8 cellular contexts compared by ENCODE assay signal in the genomic region with DNA sequence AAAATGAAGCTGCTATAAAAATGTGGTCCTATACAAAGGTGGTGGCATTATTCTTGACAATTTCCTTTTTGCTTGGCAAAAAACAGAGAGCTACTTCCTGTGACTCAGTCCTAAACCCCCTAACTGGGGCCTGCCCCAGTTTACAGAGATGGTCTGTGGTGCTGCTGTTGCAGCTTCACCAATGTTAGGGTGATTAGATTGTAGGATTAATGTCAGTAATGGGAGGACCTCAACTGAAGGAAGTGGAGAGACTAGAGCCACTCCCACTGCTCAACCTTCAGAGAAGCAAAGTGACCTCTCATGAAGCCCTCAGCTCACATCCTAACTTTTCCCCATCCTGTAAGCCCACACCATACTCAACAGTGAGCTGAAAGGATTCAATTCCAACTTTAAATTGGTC. TPM values are rescaled to one million over a fixed set of nuclear protein-coding genes. Genes with fewer than 3 reads are reported as not detected.
DNase-seq lines count a peak whose midpoint lies in the region; ATAC-seq, FAIRE-seq and TF ChIP-seq lines count a peak whose summit lies in the region.

No MANE protein-coding gene starts in this region.

- no peak for ATAC-seq in GM18511 (IDR thresholded peaks at IDR 0.05; ENCODE audit: unreplicated experiment)

- H3K4me1 ChIP-seq in Loucy (ENCODE audit: insufficient read depth, low read length, poor library complexity, severe bottlenecking) (peaks cover 65% of the 10 kb centered on the region), mucosa of rectum (ENCODE audit: control insufficient read depth in 2 of 2, insufficient read depth in 2 of 2, low read length in 2 of 2) (peaks cover 48 to 50% of the 10 kb centered on the region in 2 donors), kidney (ENCODE audit: control insufficient read depth in 1 of 2, insufficient read depth in 1 of 2, low read depth in 1 of 2, low read length in 2 of 2) (peaks cover 5 to 26% of the 10 kb centered on the region in 2 donors)

- H4K20me1 ChIP-seq in Loucy (ENCODE audit: insufficient read depth, low read length, poor library complexity, severe bottlenecking), result no peaks in the 10 kb centered on the region

- H3K9ac ChIP-seq in Loucy (ENCODE audit: low read depth, low read length, poor library complexity, severe bottlenecking), result peak overlapping the region; percentile 94
- H3K9ac ChIP-seq in mucosa of rectum (ENCODE audit: low read depth in 1 of 2, low read length in 2 of 2), result peak overlapping the region; percentile 81 to 100
- no peak overlapping the region for H3K9ac ChIP-seq in kidney (ENCODE audit: low read length in 2 of 2)

- CTCF ChIA-PET in activated naive CD4-positive, alpha-beta T cell treated with anti-CD3 and anti-CD28 coated beads, Interleukin-2, amount 10 ng/mL, durations not matched to agents 7 days and 5 days (lab: Charles Lee), result interaction anchor here (0.7 to 8.2 kb wide), 27 partner anchors 9 to 913 kb away, joined by 3 to 204 read pairs (median 6); a partner anchor contains a TSS

- H3K9me3 Mint-ChIP-seq in CD14-positive monocyte, result no peaks in the 10 kb centered on the region
- H3K9me3 Mint-ChIP-seq in activated naive CD4-positive, alpha-beta T cell treated with anti-CD3 and anti-CD28 coated beads, Interleukin-2, amount 10 ng/mL, durations not matched to agents 7 days and 5 days, result no peaks in the 10 kb centered on the region

- H3K4me3 Mint-ChIP-seq in CD14-positive monocyte, result peak overlapping the region; percentile 93 to 97
- peak overlapping the region; percentile 82 for H3K4me3 Mint-ChIP-seq in activated naive CD4-positive, alpha-beta T cell treated with anti-CD3 and anti-CD28 coated beads, Interleukin-2, amount 10 ng/mL, durations not matched to agents 7 days and 5 days

- peak overlapping the region; percentile 94 for H3K4me2 ChIP-seq in Loucy (ENCODE audit: low read depth, low read length, poor library complexity, severe bottlenecking)

- H3K27ac Mint-ChIP-seq in CD14-positive monocyte, result peak overlapping the region; percentile 85 to 99 (median 96)
- H3K27ac Mint-ChIP-seq in activated naive CD4-positive, alpha-beta T cell treated with anti-CD3 and anti-CD28 coated beads, Interleukin-2, amount 10 ng/mL, durations not matched to agents 7 days and 5 days, result peak overlapping the region; percentile 91

- no peaks in the 10 kb centered on the region for H3K27me3 ChIP-seq in Loucy (ENCODE audit: insufficient read depth, low read length, poor library complexity, severe bottlenecking)
- H3K27me3 ChIP-seq in mucosa of rectum (ENCODE audit: control insufficient read depth in 2 of 2, insufficient read depth in 2 of 2, low read length in 2 of 2), result no peaks in the 10 kb centered on the region

- H3K4me1 Mint-ChIP-seq in CD14-positive monocyte, result peaks cover 64% of the 10 kb centered on the region
- peaks cover 55% of the 10 kb centered on the region for H3K4me1 Mint-ChIP-seq in activated naive CD4-positive, alpha-beta T cell treated with anti-CD3 and anti-CD28 coated beads, Interleukin-2, amount 10 ng/mL, durations not matched to agents 7 days and 5 days

- intact Hi-C loops in CD14-positive monocyte (cut with micrococcal nuclease), result loop anchor here (5.0 kb wide), 1 partner anchor 100 kb away; a partner anchor contains a TSS
- intact Hi-C loops in kidney (cut with DNase I), result no loop called here

- no peak overlapping the region for H2AFZ ChIP-seq in Loucy (ENCODE audit: low read length)

- peaks cover 18% of the 10 kb centered on the region for H3F3A ChIP-seq in Loucy (ENCODE audit: low read depth)

- DNase-seq in CD14-positive monocyte (ENCODE audit: low spot score) (no peak), kidney (no peak), NCI-H2227 treated with DMSO at 0.1 percent for 48 hours (lab: John Stamatoyannopoulos, UW) (no peak), retina (no peak)
- DNase-seq in activated naive CD4-positive, alpha-beta T cell treated with anti-CD3 and anti-CD28 coated beads, Interleukin-2, amount 10 ng/mL, durations not matched to agents 7 days and 5 days, result peak; percentile 51

- H3K79me2 ChIP-seq in Loucy (ENCODE audit: insufficient read depth, low read length), result peaks cover 37% of the 10 kb centered on the region

- no peaks in the 10 kb centered on the region for H3K9me2 ChIP-seq in Loucy (replicated peaks; ENCODE audit: low read depth, low read length)

- H3K9me3 ChIP-seq in Loucy (ENCODE audit: insufficient read depth, low read depth, low read length), result no peaks in the 10 kb centered on the region
- no peaks in the 10 kb centered on the region for H3K9me3 ChIP-seq in mucosa of rectum (ENCODE audit: control insufficient read depth in 2 of 2, low read length in 2 of 2)
- H3K9me3 ChIP-seq in kidney (ENCODE audit: control insufficient read depth in 1 of 2, low read length in 2 of 2), result no peaks in the 10 kb centered on the region

- no peak for TF ChIP-seq CTCF in CD14-positive monocyte (IDR thresholded peaks at IDR 0.05)
- no peak for TF ChIP-seq CTCF in Loucy (conservative IDR thresholded peaks at IDR 0.05; ENCODE audit: low read length)
- no peak for TF ChIP-seq CTCF in kidney (IDR thresholded peaks at IDR 0.05; ENCODE audit: borderline replicate concordance, extremely low read depth, insufficient read depth)

- H3K36me3 Mint-ChIP-seq in CD14-positive monocyte, result peaks cover 28 to 46% of the 10 kb centered on the region in 2 donors
- peaks cover 27% of the 10 kb centered on the region for H3K36me3 Mint-ChIP-seq in activated naive CD4-positive, alpha-beta T cell treated with anti-CD3 and anti-CD28 coated beads, Interleukin-2, amount 10 ng/mL, durations not matched to agents 7 days and 5 days

- no peak for FAIRE-seq in kidney (lab: Jason Lieb, UNC)

- no peaks in the 10 kb centered on the region for H3K27me3 Mint-ChIP-seq in CD14-positive monocyte (ENCODE audit: low read depth in 3 of 3)
- no peaks in the 10 kb centered on the region for H3K27me3 Mint-ChIP-seq in activated naive CD4-positive, alpha-beta T cell treated with anti-CD3 and anti-CD28 coated beads, Interleukin-2, amount 10 ng/mL, durations not matched to agents 7 days and 5 days

- H3K36me3 ChIP-seq in Loucy (ENCODE audit: insufficient read depth, low read length) (no peaks in the 10 kb centered on the region), mucosa of rectum (ENCODE audit: control insufficient read depth in 2 of 2, insufficient read depth in 2 of 2, low read length in 2 of 2) (peaks cover 0 to 3% of the 10 kb centered on the region in 2 donors), kidney (ENCODE audit: control insufficient read depth in 1 of 2, insufficient read depth in 2 of 2, low read length in 2 of 2) (no peaks in the 10 kb centered on the region)

- H3K27ac ChIP-seq in mucosa of rectum (ENCODE audit: low read depth in 2 of 2, low read length in 2 of 2), result peak overlapping the region; percentile 99 to 100
- H3K27ac ChIP-seq in kidney (ENCODE audit: low read depth in 2 of 2, low read length in 2 of 2), result no peak overlapping the region

- H3K4me3 ChIP-seq in Loucy (ENCODE audit: low read length, poor library complexity, severe bottlenecking) (peak overlapping the region; percentile 89), mucosa of rectum (ENCODE audit: low read length in 2 of 2) (peak overlapping the region in 1 of 2 donors; percentile 72), kidney (ENCODE audit: low read length in 2 of 2) (no peak overlapping the region)

RNA-seq across cellular contexts. Expression of a gene that starts 3.6 kb away (rescaled TPM):
- polyA plus RNA-seq in CD14-positive monocyte (1,000 to 10,000 TPM; 4,414 to 5,004 TPM), kidney (ENCODE audit: insufficient read depth, low read depth, low replicate concordance) (1,580 TPM)
- 1,542 TPM for total RNA-seq in kidney

RNA-seq across cellular contexts. Expression of a gene that starts 8.6 kb away (rescaled TPM):
- 1 to 10 TPM in 1 of 2 donors, not detected in 1; 1.4 TPM for polyA plus RNA-seq in CD14-positive monocyte
- 0.91 TPM for total RNA-seq in kidney
- polyA plus RNA-seq in kidney (ENCODE audit: insufficient read depth, low read depth, low replicate concordance), result 1.9 TPM

RNA-seq across cellular contexts. Expression of a gene that starts 13.4 kb away (rescaled TPM):
- 1,000 to 10,000 TPM; 6,092 to 7,344 TPM for polyA plus RNA-seq in CD14-positive monocyte
- total RNA-seq in kidney, result 141 TPM
- 204 TPM for polyA plus RNA-seq in kidney (ENCODE audit: insufficient read depth, low read depth, low replicate concordance)

RNA-seq across cellular contexts. Expression of a gene that starts 16.9 kb away (rescaled TPM):
- polyA plus RNA-seq in CD14-positive monocyte, result under 1 TPM in 1 of 2 donors, not detected in 1; 0.54 TPM
- total RNA-seq in kidney, result 8.4 TPM
- polyA plus RNA-seq in kidney (ENCODE audit: insufficient read depth, low read depth, low replicate concordance), result 2.5 TPM

RNA-seq across cellular contexts. Expression of a gene that starts 33.5 kb away (rescaled TPM):
- polyA plus RNA-seq in CD14-positive monocyte (not detected), kidney (ENCODE audit: insufficient read depth, low read depth, low replicate concordance) (416 TPM)
- total RNA-seq in kidney, result 152 TPM

Comparison
In these comparisons a context has a peak if more than half of its experiments do, and no peak if none do; other contexts are left out.
1. H3K9ac ChIP-seq: peak in Loucy (single experiment) and mucosa of rectum (2 of 2); none in kidney (0 of 2).
2. H3K27ac ChIP-seq: peak in mucosa of rectum (2 of 2); none in kidney (0 of 2).
3. RNA of a gene that starts 13.4 kb away (polyA plus RNA-seq): 6,092 to 7,344 TPM in CD14-positive monocyte; 204 TPM in kidney (single experiment); every median in the first group is over 10 times any median in the second.